In the genomic region with DNA sequence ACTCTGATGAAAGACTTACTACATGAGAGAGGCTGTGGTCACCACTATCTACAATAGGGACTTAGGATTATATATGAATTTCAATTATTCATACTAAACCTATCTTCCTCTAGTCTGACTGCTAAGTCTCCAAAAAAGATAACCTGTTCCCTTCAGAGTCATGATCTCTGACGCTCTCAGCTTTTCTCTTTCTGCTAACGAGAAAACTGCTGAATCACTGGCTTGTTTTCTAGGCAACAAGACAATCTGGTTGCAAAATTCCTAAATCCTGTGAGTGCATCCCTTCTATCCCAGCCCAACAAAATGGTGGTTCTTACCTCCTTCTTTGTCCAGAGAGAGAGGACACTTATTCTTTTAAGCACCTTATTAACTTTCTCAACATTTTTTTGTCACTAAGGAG, we compare ENCODE assay signal across 17 cellular contexts.
DNase-seq lines count a peak whose midpoint lies in the region; ATAC-seq, FAIRE-seq and TF ChIP-seq lines count a peak whose summit lies in the region.
"Had no signal": no experiment of that assay in that cellular context is flagged by ENCODE, and none has a peak within 500 bp of the region (broad histone marks: within the 10 kb centered on the region; RNA-seq: fewer than 3 reads in every experiment).

No MANE protein-coding gene starts in this region.

- H3K4me2 ChIP-seq in K562 (ENCODE audit: insufficient read depth, low read length) (no peak overlapping the region), mesenchymal stem cell (ENCODE audit: low read length, poor library complexity, severe bottlenecking) (no peak overlapping the region)

- no peaks in the 10 kb centered on the region for H3K9me1 ChIP-seq in K562 (ENCODE audit: control insufficient read depth, insufficient read depth, low read length)

- H3K36me3 Mint-ChIP-seq in effector memory CD8-positive, alpha-beta T cell (ENCODE audit: insufficient read depth) = no peaks in the 10 kb centered on the region
- H3K36me3 Mint-ChIP-seq in CD4-positive, alpha-beta memory T cell = no peaks in the 10 kb centered on the region
- H3K36me3 Mint-ChIP-seq: activated naive CD8-positive, alpha-beta T cell treated with anti-CD3 and anti-CD28 coated beads, Interleukin-2, amount 10 ng/mL, durations not matched to agents 7 days and 5 days; immature natural killer cell; mesothelial cell of epicardium had no signal

- H3K4me1 Mint-ChIP-seq in effector memory CD8-positive, alpha-beta T cell (ENCODE audit: low read depth in 2 of 2) = peaks cover 0 to 4% of the 10 kb centered on the region in 2 donors
- peaks cover 0 to 8% (median under 1%) of the 10 kb centered on the region in 4 donors for H3K4me1 Mint-ChIP-seq in CD4-positive, alpha-beta memory T cell
- H3K4me1 Mint-ChIP-seq: immature natural killer cell, mesothelial cell of epicardium had no signal

- peaks cover 40 to 70% of the 10 kb centered on the region in 2 donors for H3K27me3 Mint-ChIP-seq in effector memory CD8-positive, alpha-beta T cell
- peaks cover 8 to 16% of the 10 kb centered on the region in 2 donors for H3K27me3 Mint-ChIP-seq in CD4-positive, alpha-beta memory T cell

- H3K9ac ChIP-seq in K562 (ENCODE audit: insufficient read depth in 1 of 2, low read depth in 2 of 2, low read length in 2 of 2) = no peak overlapping the region
- H3K9ac ChIP-seq in mesenchymal stem cell (ENCODE audit: low read length) = peak overlapping the region; percentile 80

- no peak overlapping the region for H3K4ac ChIP-seq in mesenchymal stem cell (ENCODE audit: low read depth in 1 of 2, low read length in 2 of 2)

- peak; percentile 31 for ATAC-seq in Right ventricle myocardium inferior
- ATAC-seq in K562 = no peak
- ATAC-seq in effector memory CD8-positive, alpha-beta T cell (replicated peaks) = no peak

- no peaks in the 10 kb centered on the region for H3K9me3 Mint-ChIP-seq in effector memory CD8-positive, alpha-beta T cell
- peaks cover 0 to 11% (median 3%) of the 10 kb centered on the region in 8 donors for H3K9me3 Mint-ChIP-seq in CD4-positive, alpha-beta memory T cell
- H3K9me3 Mint-ChIP-seq: activated naive CD8-positive, alpha-beta T cell treated with anti-CD3 and anti-CD28 coated beads, Interleukin-2, amount 10 ng/mL, durations not matched to agents 7 days and 5 days had no signal

- intact Hi-C loops in Right ventricle myocardium inferior (cut with DNase I) (no loop called here), cardiac septum (cut with DNase I) (no loop called here), K562 (cut with micrococcal nuclease) (no loop called here), posterior vena cava (cut with DNase I) (no loop called here)
- intact Hi-C loops in CD4-positive, alpha-beta memory T cell (cut with micrococcal nuclease) = no loop called here

- H3K4me1 ChIP-seq in K562 (replicated peaks in 1 of 2; ENCODE audit: control insufficient read depth in 2 of 2, insufficient read depth in 2 of 2, low read length in 2 of 2) (no peaks in the 10 kb centered on the region), mesenchymal stem cell (ENCODE audit: control insufficient read depth, insufficient read depth, low read depth, low read length) (peaks cover 4% of the 10 kb centered on the region)
- no peaks in the 10 kb centered on the region for H3K4me1 ChIP-seq in CD4-positive, alpha-beta memory T cell (ENCODE audit: insufficient read depth, low read length)

- TF ChIP-seq RAD21 in K562 (CRISPR knock-in tag; conservative IDR thresholded peaks at IDR 0.05 in 1 of 2, IDR thresholded peaks at IDR 0.05 in 1 of 2) = no peak

- CTCF ChIA-PET in K562 (lab: Yijun Ruan, JAX; ENCODE audit: low intra/inter-chr PET ratio) = no interaction called here
- CTCF ChIA-PET in CD4-positive, alpha-beta memory T cell (lab: Charles Lee; ENCODE audit: partially characterized antibody) = no interaction called here

- no peak overlapping the region for H4K8ac ChIP-seq in mesenchymal stem cell (ENCODE audit: low read length)

- H3K27me3 ChIP-seq in K562 (ENCODE audit: control insufficient read depth in 2 of 2, insufficient read depth in 2 of 2, low read length in 2 of 2) = no peaks in the 10 kb centered on the region
- no peaks in the 10 kb centered on the region for H3K27me3 ChIP-seq in mesenchymal stem cell (ENCODE audit: control insufficient read depth in 1 of 2, insufficient read depth in 1 of 2, low read length in 2 of 2)
- H3K27me3 ChIP-seq in CD4-positive, alpha-beta memory T cell (ENCODE audit: insufficient read depth, low read length) = no peaks in the 10 kb centered on the region

- H2BK15ac ChIP-seq in mesenchymal stem cell (ENCODE audit: low read depth, poor library complexity, severe bottlenecking) = no peak overlapping the region

- H4K91ac ChIP-seq in mesenchymal stem cell (ENCODE audit: low read length) = no peak overlapping the region

- H2AFZ ChIP-seq in K562 (ENCODE audit: low read depth, low read length) = no peak overlapping the region
- no peak overlapping the region for H2AFZ ChIP-seq in mesenchymal stem cell (ENCODE audit: low read depth, low read length)

- no peak overlapping the region for H3K14ac ChIP-seq in mesenchymal stem cell (ENCODE audit: low read length in 2 of 2)

- H3K79me2 ChIP-seq in K562 (ENCODE audit: control insufficient read depth, insufficient read depth, low read length) = no peaks in the 10 kb centered on the region

- H3K4me3 ChIP-seq in K562 (no peak overlapping the region), mesenchymal stem cell (ENCODE audit: insufficient read depth in 1 of 2, low read depth in 1 of 2, low read length in 2 of 2) (no peak overlapping the region)
- H3K4me3 ChIP-seq in CD4-positive, alpha-beta memory T cell (ENCODE audit: low read length in 2 of 2) = no peak overlapping the region

- DNase-seq in Right ventricle myocardium inferior (ENCODE audit: missing footprints) (no peak), cardiac septum (ENCODE audit: low spot score) (no peak), K562 (ENCODE audit: extremely low read depth in 1 of 4, low spot score in 3 of 4) (no peak), mesenchymal stem cell (no peak), SW480 (ENCODE audit: low spot score) (no peak), posterior vena cava (ENCODE audit: low spot score) (no peak)
- no peak for DNase-seq in effector memory CD8-positive, alpha-beta T cell
- DNase-seq in CD4-positive, alpha-beta memory T cell = no peak
- DNase-seq: activated CD4-positive, alpha-beta T cell treated with anti-CD3 and anti-CD28 coated beads for 48 hours; activated naive CD8-positive, alpha-beta T cell treated with anti-CD3 and anti-CD28 coated beads, Interleukin-2, amount 10 ng/mL, durations not matched to agents 7 days and 5 days; activated T-cell treated with anti-CD3 and anti-CD28 coated beads, Interleukin-2, amount 50 U/mL, for 24 hours; immature natural killer cell; NCI-H1092; NCI-H2171; substantia nigra; T1000 had no signal

- H2AK5ac ChIP-seq in mesenchymal stem cell (ENCODE audit: low read length, severe bottlenecking) = no peak overlapping the region

- no peak for TF ChIP-seq POLR2A in K562 (conservative IDR thresholded peaks at IDR 0.05)

- no peaks in the 10 kb centered on the region for H4K20me1 ChIP-seq in K562 (replicated peaks; ENCODE audit: control insufficient read depth, insufficient read depth, low read length)

- no peak for FAIRE-seq in K562 (lab: Jason Lieb, UNC)

- 0% methylated on average over 2 of the region's 2 CpGs for WGBS in K562 (ENCODE audit: insufficient coverage, low coverage, missing lambda C conversion rate)
- WGBS in mesenchymal stem cell = 76% methylated on average over 2 of the region's 2 CpGs

- H3K27ac Mint-ChIP-seq in effector memory CD8-positive, alpha-beta T cell = no peak overlapping the region
- no peak overlapping the region for H3K27ac Mint-ChIP-seq in CD4-positive, alpha-beta memory T cell
- H3K27ac Mint-ChIP-seq: activated naive CD8-positive, alpha-beta T cell treated with anti-CD3 and anti-CD28 coated beads, Interleukin-2, amount 10 ng/mL, durations not matched to agents 7 days and 5 days; activated T-cell treated with anti-CD3 and anti-CD28 coated beads, Interleukin-2, amount 50 U/mL, for 24 hours; immature natural killer cell; mesothelial cell of epicardium had no signal

- no peaks in the 10 kb centered on the region for H3K36me3 ChIP-seq in K562 (ENCODE audit: control insufficient read depth, insufficient read depth, low read length)
- no peaks in the 10 kb centered on the region for H3K36me3 ChIP-seq in mesenchymal stem cell (ENCODE audit: control insufficient read depth in 1 of 2, insufficient read depth in 2 of 2, low read depth in 1 of 2, low read length in 2 of 2)
- no peaks in the 10 kb centered on the region for H3K36me3 ChIP-seq in CD4-positive, alpha-beta memory T cell (ENCODE audit: insufficient read depth, low read length)

- no peak for TF ChIP-seq EP300 in K562 (IDR thresholded peaks at IDR 0.05; ENCODE audit: low read length)

- in situ Hi-C loops in K562 (cut with MboI) = no loop called here

- H2BK120ac ChIP-seq in mesenchymal stem cell (ENCODE audit: low read depth, low read length) = no peak overlapping the region

- no peak for TF ChIP-seq CTCF in K562 (IDR thresholded peaks at IDR 0.05 in 2 of 3, conservative IDR thresholded peaks at IDR 0.05 in 1 of 3; ENCODE audit: insufficient read depth in 2 of 3, low read depth in 1 of 3, low read length in 3 of 3)

- no peak overlapping the region for H2BK12ac ChIP-seq in mesenchymal stem cell (ENCODE audit: low read length in 2 of 2)

- no peak overlapping the region for H2BK5ac ChIP-seq in mesenchymal stem cell (ENCODE audit: low read depth, low read length, poor library complexity, severe bottlenecking)

- H3K18ac ChIP-seq in mesenchymal stem cell (ENCODE audit: low read depth in 1 of 2, low read length in 2 of 2) = no peak overlapping the region

- H3K27ac ChIP-seq in K562 (ENCODE audit: extremely low read depth, low read depth, low read length) = no peak overlapping the region
- no peak overlapping the region for H3K27ac ChIP-seq in mesenchymal stem cell (ENCODE audit: low read length, poor library complexity, severe bottlenecking)
- H3K27ac ChIP-seq in CD4-positive, alpha-beta memory T cell (ENCODE audit: low read depth, low read length) = no peak overlapping the region

- H3K79me1 ChIP-seq in mesenchymal stem cell (replicated peaks; ENCODE audit: low read length, poor library complexity, severe bottlenecking) = no peaks in the 10 kb centered on the region

- H3K9me3 ChIP-seq in K562 (replicated peaks; ENCODE audit: control insufficient read depth, insufficient read depth, low read depth, low read length) (no peaks in the 10 kb centered on the region), mesenchymal stem cell (ENCODE audit: control insufficient read depth, low read length) (no peaks in the 10 kb centered on the region)
- H3K9me3 ChIP-seq in CD4-positive, alpha-beta memory T cell (ENCODE audit: control insufficient read depth in 1 of 2, low read length in 2 of 2) = no peaks in the 10 kb centered on the region

- no TSS peak for BruUV-seq in K562 (replicated peaks; lab: Mats Ljungman, UMichigan)

- POLR2A ChIA-PET in K562 (lab: Yijun Ruan, JAX) = no interaction called here
- POLR2A ChIA-PET in CD4-positive, alpha-beta memory T cell (lab: Charles Lee; ENCODE audit: partially characterized antibody) = no interaction called here

- H3K4me3 Mint-ChIP-seq in effector memory CD8-positive, alpha-beta T cell = no peak overlapping the region
- H3K4me3 Mint-ChIP-seq in CD4-positive, alpha-beta memory T cell = no peak overlapping the region
- H3K4me3 Mint-ChIP-seq: activated naive CD8-positive, alpha-beta T cell treated with anti-CD3 and anti-CD28 coated beads, Interleukin-2, amount 10 ng/mL, durations not matched to agents 7 days and 5 days; activated T-cell treated with anti-CD3 and anti-CD28 coated beads, Interleukin-2, amount 50 U/mL, for 24 hours; immature natural killer cell; mesothelial cell of epicardium had no signal

- H3K23ac ChIP-seq in mesenchymal stem cell (ENCODE audit: low read length in 2 of 2) = no peak overlapping the region
